In the genomic region with DNA sequence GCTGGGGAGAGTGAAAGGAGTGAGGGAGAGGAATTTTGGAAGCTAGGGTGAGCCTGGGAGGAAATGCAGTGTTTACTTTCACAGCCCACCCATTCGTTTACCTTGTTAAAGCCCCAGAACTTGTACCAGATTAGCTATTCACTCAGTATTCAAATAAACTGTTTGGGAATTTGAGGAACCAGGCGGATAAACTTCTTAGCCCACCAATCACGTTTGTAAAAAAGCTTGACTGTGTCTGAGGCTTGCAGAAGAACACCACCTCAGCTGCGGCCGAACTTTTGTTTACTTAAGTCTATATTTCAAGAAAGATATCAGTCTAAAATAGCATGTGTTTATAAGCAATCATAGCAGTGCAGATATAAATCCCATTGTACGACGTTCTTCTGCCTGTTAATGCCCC, we compare ENCODE assay signal across 18 cellular contexts. TPM values are rescaled to one million over a fixed set of nuclear protein-coding genes. Genes with fewer than 3 reads are reported as not detected.
A peak's percentile ranks its signal among the peaks of the same experiment; 100 is the strongest.
DNase-seq lines count a peak whose midpoint lies in the region; ATAC-seq and TF ChIP-seq lines count a peak whose summit lies in the region.
"Had no signal": no experiment of that assay in that cellular context is flagged by ENCODE, and none has a peak within 500 bp of the region (broad histone marks: within the 10 kb centered on the region; RNA-seq: fewer than 3 reads in every experiment).

No MANE protein-coding gene starts in this region.

- ATAC-seq in HG03460 (IDR thresholded peaks at IDR 0.05; ENCODE audit: unreplicated experiment) = no peak

- H3K36me3 ChIP-seq in SJSA1 (no peaks in the 10 kb centered on the region), endodermal cell (ENCODE audit: control insufficient read depth, insufficient read depth, low read length) (no peaks in the 10 kb centered on the region), osteoblast (ENCODE audit: insufficient read depth, low read length) (no peaks in the 10 kb centered on the region)

- H3K79me2 ChIP-seq in osteoblast (ENCODE audit: insufficient read depth, low read length) = no peaks in the 10 kb centered on the region

- no peaks in the 10 kb centered on the region for H4K20me1 ChIP-seq in osteoblast (ENCODE audit: insufficient read depth, low read length)

- H3K9me3 ChIP-seq in SJSA1 (replicated peaks) = no peaks in the 10 kb centered on the region
- no peaks in the 10 kb centered on the region for H3K9me3 ChIP-seq in endodermal cell (ENCODE audit: control insufficient read depth, low read length)
- H3K9me3 ChIP-seq in osteoblast (ENCODE audit: low read depth, low read length) = no peaks in the 10 kb centered on the region
- H3K9me3 ChIP-seq: Caco-2 had no signal

- H3K4me3 ChIP-seq in SJSA1 = 0 out of 2 replicates have a peak overlapping the region, but pooled peaks have one; percentile 0
- H3K4me3 ChIP-seq in endodermal cell (ENCODE audit: low read length) = no peak overlapping the region
- no peak overlapping the region for H3K4me3 ChIP-seq in osteoblast (ENCODE audit: insufficient read depth, low read length)

- 56 to 69% methylated on average over 4 to 7 of the region's 7 CpGs for WGBS in endodermal cell (ENCODE audit: insufficient coverage in 1 of 2, insufficient read length in 1 of 2), 2 experiments

- CTCF ChIA-PET in HEK293T (lab: Yijun Ruan, JAX) = no interaction called here

- H3K27me3 Mint-ChIP-seq in endodermal cell (ENCODE audit: insufficient read depth) (peaks cover 55% of the 10 kb centered on the region), type B pancreatic cell (peaks cover 14% of the 10 kb centered on the region)

- H2AFZ ChIP-seq in osteoblast (ENCODE audit: low read length) = no peak overlapping the region

- H3K9me3 Mint-ChIP-seq in endodermal cell (no peaks in the 10 kb centered on the region), type B pancreatic cell (no peaks in the 10 kb centered on the region)
- H3K9me3 Mint-ChIP-seq: HFFc6 had no signal

- peak overlapping the region; percentile 51 for H3K27ac ChIP-seq in SJSA1
- no peak overlapping the region for H3K27ac ChIP-seq in endodermal cell (ENCODE audit: low read depth, low read length)
- H3K27ac ChIP-seq in osteoblast (ENCODE audit: low read depth, low read length) = no peak overlapping the region

- H3K4me3 Mint-ChIP-seq in endodermal cell (peak overlapping the region; percentile 9), type B pancreatic cell (no peak overlapping the region)
- H3K4me3 Mint-ChIP-seq: B cell; CD4-positive, CD25-positive, alpha-beta regulatory T cell; HFFc6 had no signal

- no peak overlapping the region for H3K9ac ChIP-seq in endodermal cell (ENCODE audit: extremely low read depth, low read length, poor library complexity, severe bottlenecking)

- peaks cover 27% of the 10 kb centered on the region for H3K4me1 Mint-ChIP-seq in endodermal cell
- peaks cover 45% of the 10 kb centered on the region for H3K4me1 Mint-ChIP-seq in type B pancreatic cell (ENCODE audit: unreplicated experiment)

- H3K4me1 ChIP-seq in SJSA1 (replicated peaks) = peaks cover 27% of the 10 kb centered on the region
- H3K4me1 ChIP-seq in endodermal cell (ENCODE audit: control insufficient read depth, insufficient read depth, low read length) = peaks cover 5% of the 10 kb centered on the region
- no peaks in the 10 kb centered on the region for H3K4me1 ChIP-seq in osteoblast (ENCODE audit: insufficient read depth, low read length)

- H3K27ac Mint-ChIP-seq in endodermal cell (no peak overlapping the region), type B pancreatic cell (peak overlapping the region; percentile 36)
- H3K27ac Mint-ChIP-seq: B cell; CD4-positive, CD25-positive, alpha-beta regulatory T cell; HFFc6 had no signal

- no peak overlapping the region for H3K4me2 ChIP-seq in osteoblast (ENCODE audit: insufficient read depth, low read length)

- POLR2A ChIA-PET in HEK293T (lab: Yijun Ruan, JAX) = no interaction called here

- DNase-seq in SJSA1 (ENCODE audit: low read depth in 1 of 2, low spot score in 2 of 2) (peak; percentile 61 to 82), endodermal cell (peak; percentile 38), osteoblast (ENCODE audit: insufficient read length, low spot score, missing footprints) (peak; percentile 59), type B pancreatic cell (ENCODE audit: extremely low spot score, unreplicated experiment) (no peak), HEK293T (ENCODE audit: extremely low spot score) (no peak), T1000 (lab: John Stamatoyannopoulos, UW) (no peak)
- DNase-seq: Caco-2; CD4-positive, CD25-positive, alpha-beta regulatory T cell; DMS153; GOT3; HFFc6; NCI-H187 treated with DMSO at 0.1 percent for 48 hours; NCI-H2171; NCI-H446 treated with DMSO at 0.1 percent for 48 hours; RPMI8226; SIG-M5 had no signal

- H3K36me3 Mint-ChIP-seq in endodermal cell (ENCODE audit: low read depth) (no peaks in the 10 kb centered on the region), type B pancreatic cell (no peaks in the 10 kb centered on the region)
- H3K36me3 Mint-ChIP-seq: CD4-positive, CD25-positive, alpha-beta regulatory T cell had no signal

- TF ChIP-seq CTCF in endodermal cell (conservative IDR thresholded peaks at IDR 0.05) = no peak
- TF ChIP-seq CTCF in osteoblast (IDR thresholded peaks at IDR 0.05; ENCODE audit: extremely low read depth, low read depth, low read length) = no peak
- no peak for TF ChIP-seq CTCF in type B pancreatic cell (conservative IDR thresholded peaks at IDR 0.05)

- H3K27me3 ChIP-seq in SJSA1 (replicated peaks) = no peaks in the 10 kb centered on the region
- H3K27me3 ChIP-seq in endodermal cell (ENCODE audit: control insufficient read depth, insufficient read depth, low read length, poor library complexity, severe bottlenecking) = peaks cover 23% of the 10 kb centered on the region
- peaks cover 36% of the 10 kb centered on the region for H3K27me3 ChIP-seq in osteoblast (ENCODE audit: insufficient read depth, low read length)

TF ChIP-seq in HEK293T, 16 proteins besides CTCF, POLR2A, EP300 and RAD21:
- TF ChIP-seq BHLHE40 (IDR thresholded peaks at IDR 0.05; ENCODE audit: borderline replicate concordance) = no peak
- no peak for TF ChIP-seq FOXA1 (IDR thresholded peaks at IDR 0.05)
- TF ChIP-seq ARNT (IDR thresholded peaks at IDR 0.05) = no peak
- no peak for TF ChIP-seq SP1 (IDR thresholded peaks at IDR 0.05)
- TF ChIP-seq ELF4 (IDR thresholded peaks at IDR 0.05) = no peak

RNA-seq across cellular contexts. Expression of a gene that starts 5.2 kb away (rescaled TPM):
- total RNA-seq in SJSA1 (2014; rRNA removed; shearing (Covaris generic)) = 11.3 and 22.0 TPM in 2 replicates
- 10 to 100 TPM; 49.7 to 73.5 TPM for total RNA-seq in endodermal cell
- 133 TPM for polyA plus RNA-seq in endodermal cell (2013, experiment 1 of 2)
- 117 TPM for polyA plus RNA-seq in endodermal cell (2013, experiment 2 of 2)
- total RNA-seq in osteoblast = 9.0 and 10.6 TPM in 2 replicates
- 40.2 and 99.6 TPM in 2 replicates for total RNA-seq in type B pancreatic cell (ENCODE audit: low replicate concordance)

Comparison
In these comparisons a context has a peak if more than half of its experiments do, and no peak if none do; other contexts are left out.
1. DNase-seq: peak in SJSA1 (2 of 2), endodermal cell (single experiment) and osteoblast (single experiment); none in type B pancreatic cell (single experiment), HEK293T (single experiment) and T1000 (single experiment).